26 cellular contexts compared by ENCODE assay signal in genomic region chr21:29953690-29954089, GRCh38. TPM values are rescaled to one million over a fixed set of nuclear protein-coding genes. Genes with fewer than 3 reads are reported as not detected.
"Had no signal": no experiment of that assay in that cellular context is flagged by ENCODE, and none has a peak within 500 bp of the region (broad histone marks: within the 10 kb centered on the region; RNA-seq: fewer than 3 reads in every experiment).

No MANE protein-coding gene starts in this region.

- ATAC-seq: HepG2, Panc1, PC-3 had no signal

- FAIRE-seq: HepG2 had no signal

- H3K4me2 ChIP-seq: KMS-11 had no signal

- H3K27ac ChIP-seq: KMS-11, SJSA1, SK-N-MC had no signal

- H3K4me3 ChIP-seq: SJSA1, SK-N-MC had no signal

- H3K9me3 ChIP-seq: SJSA1 had no signal

- H3K4me1 ChIP-seq: SJSA1 had no signal

- H3K9ac ChIP-seq: KMS-11 had no signal

- DNase-seq: IMR-90, Kasumi-1, MM.1S, NCI-H1092 treated with DMSO at 0.1 percent for 48 hours, NCI-H1436, NCI-H187, NCI-H2029, NCI-H2081 treated with DMSO at 0.1 percent for 48 hours, NCI-H2171, NCI-H226, NCI-H446, NCI-H510A, NCI-H524 treated with DMSO at 0.1 percent for 48 hours, NCI-H69, NCI-H774, PC-3, Right ventricle myocardium superior, SIG-M5 had no signal

- H3K36me3 ChIP-seq: SJSA1 had no signal

RNA-seq across cellular contexts. Expression of gene GRIK1, which starts 13.9 kb away (rescaled TPM):
- total RNA-seq: HepG2, HT1080, IMR-90, M059J, PC-3, Right ventricle myocardium superior, RPMI7951, SJSA1 had no signal
- polyA plus RNA-seq: HepG2, IMR-90 had no signal
